Comparison of ENCODE assay signal across 31 cellular contexts in the genomic region with DNA sequence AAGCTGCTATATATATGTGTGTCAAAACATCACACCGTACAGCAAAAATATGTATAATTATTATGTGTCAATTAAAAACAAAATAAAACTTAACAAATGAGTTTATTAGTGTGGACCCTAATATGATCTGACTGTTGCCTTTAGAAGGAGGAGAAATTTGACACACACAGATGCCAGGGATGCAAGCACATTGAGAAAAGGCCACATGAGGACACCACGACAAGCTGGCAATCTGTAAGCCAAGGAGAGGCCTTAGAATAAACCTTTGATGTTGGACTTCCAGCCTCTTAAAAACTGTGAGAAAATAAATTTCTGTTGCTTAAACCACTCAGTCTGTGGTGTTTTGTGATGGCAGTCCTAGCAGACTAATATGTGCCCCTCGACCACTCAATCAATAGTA.
"Had no signal": no experiment of that assay in that cellular context is flagged by ENCODE, and none has a peak within 500 bp of the region (broad histone marks: within the 10 kb centered on the region; RNA-seq: fewer than 3 reads in every experiment).

No MANE protein-coding gene starts in this region.

- H3K27ac ChIP-seq: adrenal gland, ascending aorta, body of pancreas, brain microvascular endothelial cell, breast epithelium, cardiac muscle cell had no signal

- ATAC-seq: activated naive CD4-positive, alpha-beta T cell treated with anti-CD3 and anti-CD28 coated beads, Interleukin-2, amount 50 U/mL, for 72 hours; activated naive CD8-positive, alpha-beta T cell treated with anti-CD3 and anti-CD28 coated beads, Interleukin-2, amount 50 U/mL, for 24 hours; activated T-cell treated with anti-CD3 and anti-CD28 coated beads, Interleukin-2, amount 50 U/mL, for 4 hours; activated T-cell treated with anti-CD3 and anti-CD28 coated beads, Interleukin-2, amount 50 U/mL, for 72 hours; activated T-helper 17 cell treated with anti-CD3 and anti-CD28 coated beads, Interleukin-2, amount 50 U/mL, for 72 hours; body of pancreas had no signal

- DNase-seq: activated effector memory CD4-positive, alpha-beta T cell treated with anti-CD3 and anti-CD28 coated beads, Interleukin-2, amount 50 U/mL, for 16 hours; activated effector memory CD4-positive, alpha-beta T cell treated with Interleukin-2 at 50 U/mL for 16 hours; activated gamma-delta T cell; activated gamma-delta T cell treated with Interleukin-2 at 50 U/mL for 16 hours; activated naive CD4-positive, alpha-beta T cell; activated naive CD4-positive, alpha-beta T cell treated with anti-CD3 and anti-CD28 coated beads for 36 hours; activated naive CD4-positive, alpha-beta T cell treated with anti-CD3 and anti-CD28 coated beads, Interleukin-2, amount 10 ng/mL, durations not matched to agents 7 days and 5 days; activated naive CD4-positive, alpha-beta T cell treated with anti-CD3 and anti-CD28 coated beads, Interleukin-2, amount 50 U/mL, for 16 hours; activated naive CD4-positive, alpha-beta T cell treated with Interleukin-2 at 50 U/mL for 16 hours; activated naive CD8-positive, alpha-beta T cell treated with anti-CD3 and anti-CD28 coated beads for 36 hours; activated naive CD8-positive, alpha-beta T cell treated with anti-CD3 and anti-CD28 coated beads, Interleukin-2, amount 10 ng/mL, durations not matched to agents 7 days and 5 days; activated naive CD8-positive, alpha-beta T cell treated with anti-CD3 and anti-CD28 coated beads, Interleukin-2, amount 50 U/mL, for 24 hours; activated T-cell treated with anti-CD3 and anti-CD28 coated beads, Interleukin-2, amount 50 U/mL, for 24 hours; activated T-cell treated with anti-CD3 and anti-CD28 coated beads, Interleukin-2, amount 50 U/mL, for 4 hours; activated T-cell treated with anti-CD3 and anti-CD28 coated beads, Interleukin-2, amount 50 U/mL, for 48 hours; activated T-cell treated with anti-CD3 and anti-CD28 coated beads, Interleukin-2, amount 50 U/mL, for 72 hours; adrenal gland; amniotic stem cell; amygdala; anterior cingulate cortex; aorta; body of pancreas; brain microvascular endothelial cell; caudate nucleus; central memory CD4-positive, alpha-beta T cell; cerebellar nuclear complex had no signal

- H3K4me1 ChIP-seq: adrenal gland, ascending aorta, body of pancreas, breast epithelium had no signal

- H3K36me3 ChIP-seq: adrenal gland, ascending aorta, brain microvascular endothelial cell, breast epithelium, cardiac muscle cell had no signal

- H3K9me3 ChIP-seq: adrenal gland, ascending aorta, body of pancreas, breast epithelium had no signal

- H3K27me3 ChIP-seq: ascending aorta, body of pancreas, brain microvascular endothelial cell, breast epithelium, cardiac muscle cell had no signal

- H3K4me3 ChIP-seq: adrenal gland, ascending aorta, body of pancreas, breast epithelium, cardiac muscle cell had no signal
